In the genomic region with DNA sequence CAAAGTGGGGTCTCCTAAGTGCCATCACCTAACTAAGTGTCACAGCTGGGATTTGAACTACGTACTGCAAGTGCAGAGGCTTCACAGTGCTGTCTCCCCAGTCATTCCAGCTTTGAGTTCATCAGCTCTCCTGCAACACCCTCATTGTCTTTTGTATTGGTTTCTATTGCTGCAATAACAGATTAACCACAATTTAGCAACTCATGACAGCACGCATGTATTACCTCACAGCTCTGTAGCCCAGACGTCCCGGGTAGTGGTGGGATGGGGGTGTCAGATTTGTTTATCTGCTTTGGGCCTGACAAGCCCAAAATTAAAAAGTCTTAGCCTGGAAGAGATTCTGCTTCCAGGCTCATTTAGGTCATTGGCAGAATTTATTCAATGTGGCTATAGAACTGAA, we compare ENCODE assay signal across 19 cellular contexts.
"Had no signal": no experiment of that assay in that cellular context is flagged by ENCODE, and none has a peak within 500 bp of the region (broad histone marks: within the 10 kb centered on the region; RNA-seq: fewer than 3 reads in every experiment).

No MANE protein-coding gene starts in this region.

- H3K27ac ChIP-seq: colonic mucosa, gastroesophageal sphincter, right lobe of liver, tibial artery had no signal

- H3K27me3 Mint-ChIP-seq: activated naive CD8-positive, alpha-beta T cell treated with anti-CD3 and anti-CD28 coated beads for 36 hours; stimulated activated naive CD8-positive, alpha-beta T cell treated with anti-CD3 and anti-CD28 coated beads, Interleukin-15, Interleukin-2, amounts not matched to agents 100 ng/mL and 50 ng/mL, for 24 hours had no signal

- H3K4me3 ChIP-seq: colonic mucosa, gastroesophageal sphincter, right lobe of liver, skin epidermis, tibial artery had no signal

- H3K27ac Mint-ChIP-seq: activated naive CD8-positive, alpha-beta T cell treated with anti-CD3 and anti-CD28 coated beads for 36 hours; endodermal cell; memory B cell; stimulated activated naive CD8-positive, alpha-beta T cell treated with anti-CD3 and anti-CD28 coated beads, Interleukin-15, Interleukin-2, amounts not matched to agents 100 ng/mL and 50 ng/mL, for 24 hours had no signal

- H3K9me3 ChIP-seq: colonic mucosa, gastroesophageal sphincter, right lobe of liver, tibial artery had no signal

- H3K36me3 ChIP-seq: colonic mucosa, gastroesophageal sphincter, right lobe of liver, tibial artery had no signal

- ATAC-seq: gastroesophageal sphincter had no signal

- H3K36me3 Mint-ChIP-seq: activated naive CD8-positive, alpha-beta T cell treated with anti-CD3 and anti-CD28 coated beads for 36 hours; memory B cell had no signal

- DNase-seq: activated CD4-positive, alpha-beta T cell treated with anti-CD3 and anti-CD28 coated beads for 1 hour; activated CD4-positive, alpha-beta T cell treated with anti-CD3 and anti-CD28 coated beads, Interleukin-2, amount 50 U/mL, for 48 hours; activated naive CD4-positive, alpha-beta T cell treated with Interleukin-2 at 50 U/mL for 16 hours; activated naive CD8-positive, alpha-beta T cell treated with anti-CD3 and anti-CD28 coated beads for 36 hours; activated T-cell treated with anti-CD3 and anti-CD28 coated beads, Interleukin-2, amount 50 U/mL, for 48 hours; colonic mucosa; endodermal cell; head of caudate nucleus; hypothalamus; occipital lobe; posterior cingulate gyrus; right lobe of liver; stimulated activated CD4-positive, alpha-beta T cell treated with anti-CD3 and anti-CD28 coated beads, Interleukin-1b, Interleukin-23, amount 100 ng/mL, for 48 hours; T-helper 2 cell; tibial artery had no signal

- H3K4me1 ChIP-seq: colonic mucosa, gastroesophageal sphincter, right lobe of liver had no signal

- H3K9me3 Mint-ChIP-seq: activated naive CD8-positive, alpha-beta T cell treated with anti-CD3 and anti-CD28 coated beads for 36 hours; endodermal cell; memory B cell; stimulated activated naive CD8-positive, alpha-beta T cell treated with anti-CD3 and anti-CD28 coated beads, Interleukin-15, Interleukin-2, amounts not matched to agents 100 ng/mL and 50 ng/mL, for 24 hours had no signal

- H3K4me1 Mint-ChIP-seq: activated naive CD8-positive, alpha-beta T cell treated with anti-CD3 and anti-CD28 coated beads for 36 hours; endodermal cell; memory B cell had no signal

- H3K4me3 Mint-ChIP-seq: activated naive CD8-positive, alpha-beta T cell treated with anti-CD3 and anti-CD28 coated beads for 36 hours; endodermal cell; memory B cell; stimulated activated naive CD8-positive, alpha-beta T cell treated with anti-CD3 and anti-CD28 coated beads, Interleukin-15, Interleukin-2, amounts not matched to agents 100 ng/mL and 50 ng/mL, for 24 hours had no signal
